In genomic region chr20:45316150-45317080, GRCh38 we compare ENCODE assay signal across 17 cellular contexts. TPM values are rescaled to one million over a fixed set of nuclear protein-coding genes. Genes with fewer than 3 reads are reported as not detected.
A peak's percentile ranks its signal among the peaks of the same experiment; 100 is the strongest.
DNase-seq lines count a peak whose midpoint lies in the region; ATAC-seq, FAIRE-seq and TF ChIP-seq lines count a peak whose summit lies in the region.
"Had no signal": no experiment of that assay in that cellular context is flagged by ENCODE, and none has a peak within 500 bp of the region (broad histone marks: within the 10 kb centered on the region; RNA-seq: fewer than 3 reads in every experiment).

No MANE protein-coding gene starts in this region.

- TF ChIP-seq RAD21 in HepG2 (CRISPR knock-in tag; IDR thresholded peaks at IDR 0.05) = no peak

- CTCF ChIA-PET in HepG2 (lab: Yijun Ruan, JAX; ENCODE audit: low intra/inter-chr PET ratio, low total read pairs) = interaction anchor here (1.7 kb wide), 1 partner anchor 120 kb away, joined by 3 read pairs; no protein-coding TSS in a partner anchor

- H3K27me3 Mint-ChIP-seq in T-helper 1 cell treated with Interleukin-12 subunit alpha and Interleukin-12 subunit beta and Interleukin-4 antibody, amounts not matched to agents 30 μg/mL and 1 μg/mL, for 36 hours (ENCODE audit: low read depth) = peaks cover 12% of the 10 kb centered on the region

- peaks cover 45% of the 10 kb centered on the region for H3K4me1 Mint-ChIP-seq in T-helper 1 cell treated with Interleukin-12 subunit alpha and Interleukin-12 subunit beta and Interleukin-4 antibody, amounts not matched to agents 30 μg/mL and 1 μg/mL, for 36 hours (ENCODE audit: low read depth)

- no peak overlapping the region for H2AFZ ChIP-seq in HepG2 (ENCODE audit: low read length)

- TF ChIP-seq EP300 in HepG2 (IDR thresholded peaks at IDR 0.05; ENCODE audit: low read depth in 2 of 2, low read length in 2 of 2) (no peak), HepG2 (CRISPR knock-in tag; IDR thresholded peaks at IDR 0.05; ENCODE audit: borderline replicate concordance) (no peak)

- intact Hi-C loops in HepG2 (cut with micrococcal nuclease; ENCODE audit: unreplicated experiment) = no loop called here
- intact Hi-C loops in right lobe of liver (cut with DNase I) = loop anchor here (5.0 to 10.0 kb wide), 3 partner anchors 121 to 458 kb away; no protein-coding TSS in a partner anchor
- intact Hi-C loops in kidney (cut with DNase I) = loop anchor here (10.0 kb wide), 1 partner anchor 458 kb away; no protein-coding TSS in a partner anchor

- in situ Hi-C loops in HepG2 (cut with HindIII; ENCODE audit: extremely low pct_ligation_motif_present, low pct_unique_long_range_greater_than_20kb) = loop anchor here (5.0 kb wide), 1 partner anchor 456 kb away; no protein-coding TSS in a partner anchor

- no peaks in the 10 kb centered on the region for H3K9me3 Mint-ChIP-seq in T-helper 1 cell treated with Interleukin-12 subunit alpha and Interleukin-12 subunit beta and Interleukin-4 antibody, amounts not matched to agents 30 μg/mL and 1 μg/mL, for 36 hours
- H3K9me3 Mint-ChIP-seq: CD4-positive, alpha-beta T cell; H9 had no signal

- H3K36me3 ChIP-seq in HepG2 (replicated peaks in 1 of 2; ENCODE audit: control insufficient read depth in 1 of 2, insufficient read depth in 2 of 2, low read length in 2 of 2) = no peaks in the 10 kb centered on the region
- no peaks in the 10 kb centered on the region for H3K36me3 ChIP-seq in right lobe of liver
- H3K36me3 ChIP-seq in kidney (ENCODE audit: control insufficient read depth in 1 of 2, insufficient read depth in 2 of 2, low read length in 2 of 2) = no peaks in the 10 kb centered on the region

- FAIRE-seq in HepG2 (lab: Jason Lieb, UNC) = no peak
- FAIRE-seq in kidney (lab: Jason Lieb, UNC) = no peak
- FAIRE-seq: GM12892, GM19239 had no signal

- no peaks in the 10 kb centered on the region for H4K20me1 ChIP-seq in HepG2 (ENCODE audit: insufficient read depth, low read length)

- peak overlapping the region; percentile 81 for H3K4me3 Mint-ChIP-seq in T-helper 1 cell treated with Interleukin-12 subunit alpha and Interleukin-12 subunit beta and Interleukin-4 antibody, amounts not matched to agents 30 μg/mL and 1 μg/mL, for 36 hours
- H3K4me3 Mint-ChIP-seq: H9 had no signal

- H3K9ac ChIP-seq in HepG2 (ENCODE audit: insufficient read depth, low read depth, low read length) = no peak overlapping the region
- no peak overlapping the region for H3K9ac ChIP-seq in kidney (ENCODE audit: low read length in 2 of 2)

- H3K4me3 ChIP-seq in HepG2 (replicated peaks in 1 of 3; ENCODE audit: insufficient read depth in 1 of 3, low read depth in 2 of 3, low read length in 3 of 3) (no peak overlapping the region), right lobe of liver (no peak overlapping the region), kidney (ENCODE audit: low read length in 2 of 2) (no peak overlapping the region)

- no peak for DNase-seq in T-helper 1 cell
- no peak for DNase-seq in HepG2 (ENCODE audit: low spot score)
- no peak for DNase-seq in right lobe of liver
- DNase-seq in kidney = peak; percentile 68
- DNase-seq in COR-L47 (lab: John Stamatoyannopoulos, UW) = no peak
- no peak for DNase-seq in pons (ENCODE audit: low spot score)
- DNase-seq: 8988T; C1 segment of cervical spinal cord; CD4-positive, alpha-beta T cell; DND-41; GDM1; GOT3; H9 had no signal

- no peaks in the 10 kb centered on the region for H3K79me2 ChIP-seq in HepG2 (ENCODE audit: insufficient read depth, low read length)

- no TSS peak for BruUV-seq in HepG2 (replicated peaks; lab: Mats Ljungman, UMichigan)

- H3K36me3 Mint-ChIP-seq in T-helper 1 cell treated with Interleukin-12 subunit alpha and Interleukin-12 subunit beta and Interleukin-4 antibody, amounts not matched to agents 30 μg/mL and 1 μg/mL, for 36 hours (ENCODE audit: low read depth) = peaks cover 3% of the 10 kb centered on the region

- H3K4me1 ChIP-seq in HepG2 (ENCODE audit: insufficient read depth, low read length) (peaks cover 7% of the 10 kb centered on the region), right lobe of liver (peaks cover 0 to 3% (median 0%) of the 10 kb centered on the region in 4 donors), kidney (ENCODE audit: control insufficient read depth in 1 of 2, insufficient read depth in 1 of 2, low read depth in 1 of 2, low read length in 2 of 2) (no peaks in the 10 kb centered on the region)

- H3K4me2 ChIP-seq in HepG2 (ENCODE audit: low read depth, low read length) = no peak overlapping the region

- H3K27ac ChIP-seq in HepG2 (ENCODE audit: extremely low read length, insufficient read depth, low read length) (no peak overlapping the region), right lobe of liver (no peak overlapping the region), kidney (ENCODE audit: low read depth in 2 of 2, low read length in 2 of 2) (no peak overlapping the region)

- ATAC-seq in HepG2 = no peak
- ATAC-seq in right lobe of liver = no peak

- 57% methylated on average over 50 of the region's 71 CpGs for WGBS in HepG2 (ENCODE audit: low lambda C conversion rate)
- 13% methylated on average over 14 of the region's 71 CpGs for WGBS in right lobe of liver (ENCODE audit: insufficient coverage, low coverage, low lambda C conversion rate, missing lambda C conversion rate)

- H3K27ac Mint-ChIP-seq in T-helper 1 cell treated with Interleukin-12 subunit alpha and Interleukin-12 subunit beta and Interleukin-4 antibody, amounts not matched to agents 30 μg/mL and 1 μg/mL, for 36 hours = peak overlapping the region; percentile 63
- H3K27ac Mint-ChIP-seq: CD4-positive, alpha-beta T cell had no signal

- POLR2A ChIA-PET in HepG2 (lab: Yijun Ruan, JAX) = no interaction called here

- TF ChIP-seq CTCF in HepG2 (CRISPR knock-in tag; IDR thresholded peaks at IDR 0.05) (no peak), right lobe of liver (IDR thresholded peaks at IDR 0.05) (no peak), kidney (IDR thresholded peaks at IDR 0.05; ENCODE audit: borderline replicate concordance, extremely low read depth, insufficient read depth) (no peak)

- H3K9me3 ChIP-seq in HepG2 (ENCODE audit: low read length) = no peaks in the 10 kb centered on the region
- no peaks in the 10 kb centered on the region for H3K9me3 ChIP-seq in right lobe of liver
- no peaks in the 10 kb centered on the region for H3K9me3 ChIP-seq in kidney (ENCODE audit: control insufficient read depth in 1 of 2, low read length in 2 of 2)

- H3K27me3 ChIP-seq in HepG2 (ENCODE audit: control insufficient read depth in 1 of 2, insufficient read depth in 2 of 2, low read length in 2 of 2) (peaks cover 5 to 44% of the 10 kb centered on the region in 2 experiments; a peak in 4 of 5 replicates), right lobe of liver (no peaks in the 10 kb centered on the region)

- no peak for TF ChIP-seq POLR2A in HepG2 (IDR thresholded peaks at IDR 0.05; ENCODE audit: insufficient read depth in 1 of 2, low read depth in 2 of 2, low read length in 2 of 2)
- TF ChIP-seq POLR2A in right lobe of liver (IDR thresholded peaks at IDR 0.05) = no peak

RNA-seq across cellular contexts. Expression of gene MATN4, which starts 8.3 kb away (rescaled TPM):
- total RNA-seq in HepG2 (2016; rRNA removed; fragmentation: Illumina TruSeq; extraction: Trizol) = not detected in 2 replicates
- not detected in 2 replicates for total RNA-seq in HepG2 (2016; cell fraction: cytosol; rRNA removed; fragmentation: Illumina TruSeq; extraction: Trizol; ENCODE audit: low read depth)
- total RNA-seq in HepG2 (2016; cell fraction: insoluble cytoplasmic fraction; rRNA removed; fragmentation: Illumina TruSeq; extraction: Trizol) = not detected in 2 replicates
- not detected in 2 replicates for total RNA-seq in HepG2 (2016; cell fraction: membrane; rRNA removed; fragmentation: Illumina TruSeq; extraction: Trizol)
- not detected in 2 replicates for total RNA-seq in HepG2 (2016; cell fraction: nucleus; rRNA removed; fragmentation: Illumina TruSeq; extraction: Trizol)
- 0.04 TPM in 1 of 2 replicates, not detected in the other for polyA plus RNA-seq in HepG2 (2011; rRNA removed)
- not detected in 2 replicates for polyA plus RNA-seq in HepG2 (2011; cell fraction: cytosol; rRNA removed)
- polyA plus RNA-seq in HepG2 (2011; cell fraction: nucleus; rRNA removed) = 0.11 TPM in 1 of 2 replicates, not detected in the other
- not detected in 2 replicates for polyA plus RNA-seq in HepG2 (2012)
- polyA plus RNA-seq in HepG2 (2016; cell fraction: cytosol; fragmentation: Illumina TruSeq; extraction: Trizol; ENCODE audit: low read depth) = not detected in 2 replicates
- not detected in 2 replicates for polyA plus RNA-seq in HepG2 (2016; cell fraction: insoluble cytoplasmic fraction; fragmentation: Illumina TruSeq; extraction: Trizol; ENCODE audit: low read depth)
- not detected in 2 replicates for polyA plus RNA-seq in HepG2 (2016; cell fraction: membrane; fragmentation: Illumina TruSeq; extraction: Trizol; ENCODE audit: low read depth)
- polyA plus RNA-seq in HepG2 (2016; cell fraction: nucleus; fragmentation: Illumina TruSeq; extraction: Trizol; ENCODE audit: insufficient read depth, low read depth) = not detected in 2 replicates
- not detected in 2 replicates for polyA minus RNA-seq in HepG2 (2011; rRNA and poly(A)+ RNA removed; ENCODE audit: low replicate concordance)
- not detected in 2 replicates for polyA minus RNA-seq in HepG2 (2011; cell fraction: cytosol; rRNA and poly(A)+ RNA removed)
- not detected in 2 replicates for polyA minus RNA-seq in HepG2 (2011; cell fraction: nucleus; rRNA and poly(A)+ RNA removed)
- not detected for total RNA-seq in right lobe of liver
- 0.19 TPM for total RNA-seq in kidney
- 0.19 TPM for polyA plus RNA-seq in kidney (ENCODE audit: insufficient read depth, low read depth, low replicate concordance)
- total RNA-seq: CD4-positive, alpha-beta T cell; HT1080 had no signal

RNA-seq across cellular contexts. Expression of gene RBPJL, which starts 9.8 kb away (rescaled TPM):
- total RNA-seq in HepG2 (2016; rRNA removed; fragmentation: Illumina TruSeq; extraction: Trizol) (not detected in 2 replicates), right lobe of liver (not detected), kidney (not detected)
- total RNA-seq in HepG2 (2016; cell fraction: cytosol; rRNA removed; fragmentation: Illumina TruSeq; extraction: Trizol; ENCODE audit: low read depth) = not detected in 2 replicates
- not detected in 2 replicates for total RNA-seq in HepG2 (2016; cell fraction: insoluble cytoplasmic fraction; rRNA removed; fragmentation: Illumina TruSeq; extraction: Trizol)
- total RNA-seq in HepG2 (2016; cell fraction: membrane; rRNA removed; fragmentation: Illumina TruSeq; extraction: Trizol) = not detected in 2 replicates
- total RNA-seq in HepG2 (2016; cell fraction: nucleus; rRNA removed; fragmentation: Illumina TruSeq; extraction: Trizol) = not detected in 2 replicates
- polyA plus RNA-seq in HepG2 (2011; rRNA removed) (not detected in 2 replicates), kidney (ENCODE audit: insufficient read depth, low read depth, low replicate concordance) (not detected)
- not detected in 2 replicates for polyA plus RNA-seq in HepG2 (2011; cell fraction: cytosol; rRNA removed)
- not detected in 2 replicates for polyA plus RNA-seq in HepG2 (2011; cell fraction: nucleus; rRNA removed)
- not detected in 2 replicates for polyA plus RNA-seq in HepG2 (2012)
- polyA plus RNA-seq in HepG2 (2016; cell fraction: cytosol; fragmentation: Illumina TruSeq; extraction: Trizol; ENCODE audit: low read depth) = not detected in 2 replicates
- polyA plus RNA-seq in HepG2 (2016; cell fraction: insoluble cytoplasmic fraction; fragmentation: Illumina TruSeq; extraction: Trizol; ENCODE audit: low read depth) = not detected in 2 replicates
- polyA plus RNA-seq in HepG2 (2016; cell fraction: membrane; fragmentation: Illumina TruSeq; extraction: Trizol; ENCODE audit: low read depth) = not detected in 2 replicates
- polyA plus RNA-seq in HepG2 (2016; cell fraction: nucleus; fragmentation: Illumina TruSeq; extraction: Trizol; ENCODE audit: insufficient read depth, low read depth) = not detected in 2 replicates
- polyA minus RNA-seq in HepG2 (2011; rRNA and poly(A)+ RNA removed; ENCODE audit: low replicate concordance) = not detected in 2 replicates
- polyA minus RNA-seq in HepG2 (2011; cell fraction: cytosol; rRNA and poly(A)+ RNA removed) = not detected in 2 replicates
- polyA minus RNA-seq in HepG2 (2011; cell fraction: nucleus; rRNA and poly(A)+ RNA removed) = not detected in 2 replicates
- total RNA-seq: CD4-positive, alpha-beta T cell; HT1080 had no signal

RNA-seq across cellular contexts. Expression of gene SDC4, which starts 31.8 kb away (rescaled TPM):
- 36.0 and 65.1 TPM in 2 replicates for total RNA-seq in HepG2 (2016; rRNA removed; fragmentation: Illumina TruSeq; extraction: Trizol)
- total RNA-seq in HepG2 (2016; cell fraction: cytosol; rRNA removed; fragmentation: Illumina TruSeq; extraction: Trizol; ENCODE audit: low read depth) = 6.2 and 6.3 TPM in 2 replicates
- total RNA-seq in HepG2 (2016; cell fraction: insoluble cytoplasmic fraction; rRNA removed; fragmentation: Illumina TruSeq; extraction: Trizol) = 34.4 and 64.3 TPM in 2 replicates
- total RNA-seq in HepG2 (2016; cell fraction: membrane; rRNA removed; fragmentation: Illumina TruSeq; extraction: Trizol) = 21.2 and 23.6 TPM in 2 replicates
- 61.5 and 66.3 TPM in 2 replicates for total RNA-seq in HepG2 (2016; cell fraction: nucleus; rRNA removed; fragmentation: Illumina TruSeq; extraction: Trizol)
- 49.0 and 67.2 TPM in 2 replicates for polyA plus RNA-seq in HepG2 (2011; rRNA removed)
- polyA plus RNA-seq in HepG2 (2011; cell fraction: cytosol; rRNA removed) = 51.5 and 81.1 TPM in 2 replicates
- polyA plus RNA-seq in HepG2 (2011; cell fraction: nucleus; rRNA removed) = 16.0 and 26.7 TPM in 2 replicates
- polyA plus RNA-seq in HepG2 (2012) = 44.1 and 51.7 TPM in 2 replicates
- 5.0 TPM in 2 replicates for polyA plus RNA-seq in HepG2 (2016; cell fraction: cytosol; fragmentation: Illumina TruSeq; extraction: Trizol; ENCODE audit: low read depth)
- polyA plus RNA-seq in HepG2 (2016; cell fraction: insoluble cytoplasmic fraction; fragmentation: Illumina TruSeq; extraction: Trizol; ENCODE audit: low read depth) = 33.1 and 34.5 TPM in 2 replicates
- polyA plus RNA-seq in HepG2 (2016; cell fraction: membrane; fragmentation: Illumina TruSeq; extraction: Trizol; ENCODE audit: low read depth) = 13.3 and 15.5 TPM in 2 replicates
- polyA plus RNA-seq in HepG2 (2016; cell fraction: nucleus; fragmentation: Illumina TruSeq; extraction: Trizol; ENCODE audit: insufficient read depth, low read depth) = 86.0 and 86.3 TPM in 2 replicates
- 33.3 and 94.7 TPM in 2 replicates for polyA minus RNA-seq in HepG2 (2011; rRNA and poly(A)+ RNA removed; ENCODE audit: low replicate concordance)
- polyA minus RNA-seq in HepG2 (2011; cell fraction: cytosol; rRNA and poly(A)+ RNA removed) = 68.1 and 88.6 TPM in 2 replicates
- 15.1 and 31.3 TPM in 2 replicates for polyA minus RNA-seq in HepG2 (2011; cell fraction: nucleus; rRNA and poly(A)+ RNA removed)
- 100 to 1,000 TPM in 4 of 6 experiments, 10 to 100 TPM in 2; 84.3 to 373 (median 116) TPM for total RNA-seq in right lobe of liver
- total RNA-seq in kidney = 397 TPM
- polyA plus RNA-seq in kidney (ENCODE audit: insufficient read depth, low read depth, low replicate concordance) = 242 TPM

RNA-seq across cellular contexts. Expression of gene SYS1, which starts 46.5 kb away (rescaled TPM):
- total RNA-seq in HepG2 (2016; rRNA removed; fragmentation: Illumina TruSeq; extraction: Trizol) (22.0 and 38.3 TPM in 2 replicates), right lobe of liver (10 to 100 TPM; 16.6 to 26.2 (median 20.8) TPM), kidney (38.7 TPM)
- total RNA-seq in HepG2 (2016; cell fraction: cytosol; rRNA removed; fragmentation: Illumina TruSeq; extraction: Trizol; ENCODE audit: low read depth) = 17.7 and 19.7 TPM in 2 replicates
- total RNA-seq in HepG2 (2016; cell fraction: insoluble cytoplasmic fraction; rRNA removed; fragmentation: Illumina TruSeq; extraction: Trizol) = 22.2 and 38.4 TPM in 2 replicates
- total RNA-seq in HepG2 (2016; cell fraction: membrane; rRNA removed; fragmentation: Illumina TruSeq; extraction: Trizol) = 35.6 and 38.6 TPM in 2 replicates
- total RNA-seq in HepG2 (2016; cell fraction: nucleus; rRNA removed; fragmentation: Illumina TruSeq; extraction: Trizol) = 39.9 and 40.9 TPM in 2 replicates
- polyA plus RNA-seq in HepG2 (2011; rRNA removed) (65.6 and 75.9 TPM in 2 replicates), kidney (ENCODE audit: insufficient read depth, low read depth, low replicate concordance) (39.8 TPM)
- polyA plus RNA-seq in HepG2 (2011; cell fraction: cytosol; rRNA removed) = 66.7 and 88.3 TPM in 2 replicates
- 46.0 and 49.6 TPM in 2 replicates for polyA plus RNA-seq in HepG2 (2011; cell fraction: nucleus; rRNA removed)
- polyA plus RNA-seq in HepG2 (2012) = 22.5 and 24.8 TPM in 2 replicates
- 16.5 and 19.7 TPM in 2 replicates for polyA plus RNA-seq in HepG2 (2016; cell fraction: cytosol; fragmentation: Illumina TruSeq; extraction: Trizol; ENCODE audit: low read depth)
- polyA plus RNA-seq in HepG2 (2016; cell fraction: insoluble cytoplasmic fraction; fragmentation: Illumina TruSeq; extraction: Trizol; ENCODE audit: low read depth) = 24.3 and 27.0 TPM in 2 replicates
- polyA plus RNA-seq in HepG2 (2016; cell fraction: membrane; fragmentation: Illumina TruSeq; extraction: Trizol; ENCODE audit: low read depth) = 29.1 and 31.7 TPM in 2 replicates
- 41.1 and 42.9 TPM in 2 replicates for polyA plus RNA-seq in HepG2 (2016; cell fraction: nucleus; fragmentation: Illumina TruSeq; extraction: Trizol; ENCODE audit: insufficient read depth, low read depth)
- 127 and 240 TPM in 2 replicates for polyA minus RNA-seq in HepG2 (2011; rRNA and poly(A)+ RNA removed; ENCODE audit: low replicate concordance)
- polyA minus RNA-seq in HepG2 (2011; cell fraction: cytosol; rRNA and poly(A)+ RNA removed) = 35.0 and 40.9 TPM in 2 replicates
- polyA minus RNA-seq in HepG2 (2011; cell fraction: nucleus; rRNA and poly(A)+ RNA removed) = 56.0 and 62.5 TPM in 2 replicates
